7 cellular contexts compared by ENCODE assay signal in genomic region chr12:104288635-104289258, GRCh38. TPM values are rescaled to one million over a fixed set of nuclear protein-coding genes. Genes with fewer than 3 reads are reported as not detected.
A peak's percentile ranks its signal among the peaks of the same experiment; 100 is the strongest.
DNase-seq lines count a peak whose midpoint lies in the region; ATAC-seq and TF ChIP-seq lines count a peak whose summit lies in the region.

No MANE protein-coding gene starts in this region.

- peak overlapping the region; percentile 80 for H3K9ac ChIP-seq in iPS-15b (ENCODE audit: low read depth, low read length)
- H3K9ac ChIP-seq in skeletal muscle satellite cell (ENCODE audit: low read depth, low read length): peak overlapping the region; percentile 95

- H3K4me3 ChIP-seq in brain microvascular endothelial cell (ENCODE audit: low read depth, low read length) (peak overlapping the region; percentile 89), iPS-15b (ENCODE audit: low read depth, low read length) (peak overlapping the region; percentile 97), skeletal muscle satellite cell (ENCODE audit: low read length) (peak overlapping the region; percentile 81)

- TF ChIP-seq CTCF in brain microvascular endothelial cell (IDR thresholded peaks at IDR 0.05; ENCODE audit: low read depth, low read length, missing control alignments): no peak

- peak; percentile 77 for DNase-seq in NCI-H2107 treated with DMSO at 0.1 percent for 48 hours (lab: John Stamatoyannopoulos, UW; ENCODE audit: unreplicated experiment)
- peak; percentile 90 for DNase-seq in UCSD-AML1 (lab: John Stamatoyannopoulos, UW; ENCODE audit: unreplicated experiment)
- DNase-seq in brain microvascular endothelial cell: peak; percentile 58

- H3K4me2 ChIP-seq in skeletal muscle satellite cell (ENCODE audit: low read length): peak overlapping the region; percentile 87

- in situ Hi-C loops in brain microvascular endothelial cell (cut with HindIII; ENCODE audit: low pct_ligation_motif_present, low sequenced_read_pairs): no loop called here

- H3K4me1 ChIP-seq in iPS-15b (ENCODE audit: control insufficient read depth, insufficient read depth, low read length) (peaks cover 14% of the 10 kb centered on the region), skeletal muscle satellite cell (ENCODE audit: control insufficient read depth, insufficient read depth, low read length) (peaks cover 31% of the 10 kb centered on the region)

- H3K27ac ChIP-seq in brain microvascular endothelial cell: peak overlapping the region; percentile 88

- H3K27me3 ChIP-seq in brain microvascular endothelial cell (replicated peaks): no peaks in the 10 kb centered on the region
- H3K27me3 ChIP-seq in iPS-15b (ENCODE audit: control insufficient read depth, insufficient read depth, low read length): no peaks in the 10 kb centered on the region
- no peaks in the 10 kb centered on the region for H3K27me3 ChIP-seq in skeletal muscle satellite cell (ENCODE audit: control insufficient read depth, insufficient read depth, low read length)

- ATAC-seq in GM18519 (IDR thresholded peaks at IDR 0.05; ENCODE audit: low FRiP score, unreplicated experiment) (peak; percentile 42), HG03064 (IDR thresholded peaks at IDR 0.05; ENCODE audit: low read depth, unreplicated experiment) (peak; percentile 41)

- H3K36me3 ChIP-seq in brain microvascular endothelial cell (replicated peaks): peaks cover 27% of the 10 kb centered on the region
- H3K36me3 ChIP-seq in iPS-15b (ENCODE audit: control insufficient read depth, insufficient read depth, low read length): no peaks in the 10 kb centered on the region
- H3K36me3 ChIP-seq in skeletal muscle satellite cell (ENCODE audit: insufficient read depth, low read length): peaks cover 35% of the 10 kb centered on the region

- no peaks in the 10 kb centered on the region for H3K9me3 ChIP-seq in iPS-15b (ENCODE audit: control insufficient read depth, insufficient read depth, low read length)
- no peaks in the 10 kb centered on the region for H3K9me3 ChIP-seq in skeletal muscle satellite cell (replicated peaks; ENCODE audit: low read length)

RNA-seq across cellular contexts. Expression of gene EID3, which starts 14.8 kb away (rescaled TPM):
- total RNA-seq in skeletal muscle satellite cell (2012; rRNA removed): 4.4 and 10.1 TPM in 2 replicates

Comparison
In these comparisons a context has a peak if more than half of its experiments do, and no peak if none do; other contexts are left out.
1. Peak in every context shown above with its lines: DNase-seq, ATAC-seq, H3K4me3 ChIP-seq and H3K27ac ChIP-seq.